ENCODE assay signal across 8 cellular contexts in the genomic region with DNA sequence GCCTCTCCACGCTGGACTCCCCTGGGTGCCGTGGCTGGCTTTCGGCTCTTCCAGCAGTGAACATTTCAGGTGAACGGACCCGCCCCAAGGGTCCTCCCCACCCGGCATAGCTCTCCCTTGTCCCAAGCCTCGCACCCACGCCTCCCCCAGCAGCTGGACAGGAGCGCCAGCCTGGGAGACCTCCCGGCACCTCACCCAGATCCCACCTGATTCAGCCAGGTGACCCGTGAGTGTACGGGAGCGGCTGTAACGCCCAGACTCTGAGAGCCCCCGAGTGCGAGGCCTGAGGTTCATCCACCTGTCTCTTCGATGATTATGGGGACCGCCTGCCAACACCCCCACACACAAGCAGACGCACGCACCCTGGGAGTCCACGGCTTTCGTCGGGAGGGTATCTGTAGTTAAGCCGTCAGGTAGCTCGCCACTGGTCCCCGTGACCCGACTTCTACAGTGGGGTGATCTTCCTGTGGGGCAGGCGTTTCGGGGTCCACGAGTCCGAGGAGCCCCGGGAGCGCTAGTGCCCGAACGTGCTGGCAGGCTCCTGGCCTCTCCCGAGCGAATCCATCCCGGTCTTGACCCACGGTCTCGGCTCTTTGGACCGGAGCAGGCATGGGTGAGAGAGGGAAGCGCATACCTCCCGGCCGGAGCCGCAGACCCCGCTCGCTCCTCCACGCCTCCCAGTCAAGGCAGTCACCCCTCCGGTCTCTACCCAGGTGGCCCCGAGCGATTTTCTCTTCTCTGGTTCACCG. TPM values are rescaled to one million over a fixed set of nuclear protein-coding genes. Genes with fewer than 3 reads are reported as not detected.
DNase-seq lines count a peak whose midpoint lies in the region; ATAC-seq, FAIRE-seq and TF ChIP-seq lines count a peak whose summit lies in the region.

No MANE protein-coding gene starts in this region.

- TF ChIP-seq CTCF in HepG2 (CRISPR knock-in tag; IDR thresholded peaks at IDR 0.05): no peak

- intact Hi-C loops in HepG2 (cut with micrococcal nuclease; ENCODE audit: unreplicated experiment): loop anchor here (1.0 kb wide), 1 partner anchor 10 kb away; no protein-coding TSS in a partner anchor

- H3K27me3 Mint-ChIP-seq in activated naive CD8-positive, alpha-beta T cell treated with anti-CD3 and anti-CD28 coated beads for 36 hours: peaks cover 27% of the 10 kb centered on the region

- no peaks in the 10 kb centered on the region for H3K9me3 ChIP-seq in HepG2 (ENCODE audit: low read length)
- no peaks in the 10 kb centered on the region for H3K9me3 ChIP-seq in subcutaneous abdominal adipose tissue (ENCODE audit: control insufficient read depth in 5 of 5, low read length in 5 of 5)

- peak overlapping the region; percentile 92 for H3K4me2 ChIP-seq in HepG2 (ENCODE audit: low read depth, low read length)

- POLR2A ChIA-PET in HepG2 (lab: Yijun Ruan, JAX): interaction anchor here (2.2 to 7.2 kb wide), 3 partner anchors 14 to 53 kb away, joined by 13 to 104 read pairs (median 20); partner anchors contain the start of genes RACK1, TRIM41 and TRIM7

- peaks cover 45% of the 10 kb centered on the region for H3K4me1 Mint-ChIP-seq in activated naive CD8-positive, alpha-beta T cell treated with anti-CD3 and anti-CD28 coated beads for 36 hours

- H4K20me1 ChIP-seq in HepG2 (ENCODE audit: insufficient read depth, low read length): no peaks in the 10 kb centered on the region

- H3K9ac ChIP-seq in HepG2 (ENCODE audit: insufficient read depth, low read depth, low read length) (peak overlapping the region; percentile 63; the same call in 1 of the 2 replicates), subcutaneous abdominal adipose tissue (ENCODE audit: low read length in 5 of 5) (peak overlapping the region; percentile 68 to 77 (median 71))

- H3K4me1 ChIP-seq in HepG2 (ENCODE audit: insufficient read depth, low read length) (peaks cover 40% of the 10 kb centered on the region), subcutaneous abdominal adipose tissue (ENCODE audit: control insufficient read depth in 5 of 5, insufficient read depth in 5 of 5, low read length in 5 of 5) (peaks cover 4 to 42% (median 35%) of the 10 kb centered on the region in 5 donors)

- no peak for FAIRE-seq in HepG2 (lab: Jason Lieb, UNC)

- peak overlapping the region; percentile 22 for H2AFZ ChIP-seq in HepG2 (ENCODE audit: low read length)

- peaks cover 13% of the 10 kb centered on the region for H3K36me3 Mint-ChIP-seq in activated naive CD8-positive, alpha-beta T cell treated with anti-CD3 and anti-CD28 coated beads for 36 hours

- H3K9me3 Mint-ChIP-seq in activated naive CD8-positive, alpha-beta T cell treated with anti-CD3 and anti-CD28 coated beads for 36 hours: peaks cover 7% of the 10 kb centered on the region

- H3K4me3 Mint-ChIP-seq in activated naive CD8-positive, alpha-beta T cell treated with anti-CD3 and anti-CD28 coated beads for 36 hours: peak overlapping the region; percentile 88

- CTCF ChIA-PET in HepG2 (lab: Yijun Ruan, JAX; ENCODE audit: low intra/inter-chr PET ratio, low total read pairs): no interaction called here

- peak overlapping the region; percentile 79 to 93 (median 81) for H3K4me3 ChIP-seq in HepG2 (replicated peaks in 1 of 3; ENCODE audit: insufficient read depth in 1 of 3, low read depth in 2 of 3, low read length in 3 of 3)
- peak overlapping the region; percentile 75 to 97 (median 94) for H3K4me3 ChIP-seq in subcutaneous abdominal adipose tissue (ENCODE audit: low read depth in 1 of 5, low read length in 5 of 5)

- TF ChIP-seq POLR2A in HepG2 (IDR thresholded peaks at IDR 0.05; ENCODE audit: insufficient read depth in 1 of 2, low read depth in 2 of 2, low read length in 2 of 2): no peak

- H3K27me3 ChIP-seq in HepG2 (ENCODE audit: control insufficient read depth in 1 of 2, insufficient read depth in 2 of 2, low read length in 2 of 2) (no peaks in the 10 kb centered on the region; a peak in 1 of 5 replicates), subcutaneous abdominal adipose tissue (ENCODE audit: control insufficient read depth in 5 of 5, insufficient read depth in 4 of 5, low read length in 5 of 5) (no peaks in the 10 kb centered on the region)

- TF ChIP-seq RAD21 in HepG2 (CRISPR knock-in tag; IDR thresholded peaks at IDR 0.05): no peak

- peak overlapping the region; percentile 98 for H3K27ac Mint-ChIP-seq in activated naive CD8-positive, alpha-beta T cell treated with anti-CD3 and anti-CD28 coated beads for 36 hours

- ATAC-seq in HepG2 (peak; percentile 10), HG02610 (IDR thresholded peaks at IDR 0.05; ENCODE audit: unreplicated experiment) (no peak), HG03097 (IDR thresholded peaks at IDR 0.05; ENCODE audit: low FRiP score, unreplicated experiment) (no peak)

- no peak overlapping the region for H3K27ac ChIP-seq in HepG2 (ENCODE audit: extremely low read length, insufficient read depth, low read length)
- peak overlapping the region; percentile 71 for H3K27ac ChIP-seq in subcutaneous abdominal adipose tissue (ENCODE audit: low read depth, low read length)

- under 1% methylated on average over 19 of the region's 52 CpGs for WGBS in HepG2 (ENCODE audit: low lambda C conversion rate)

- TF ChIP-seq EP300 in HepG2 (IDR thresholded peaks at IDR 0.05; ENCODE audit: low read depth in 2 of 2, low read length in 2 of 2) (no peak), HepG2 (CRISPR knock-in tag; IDR thresholded peaks at IDR 0.05; ENCODE audit: borderline replicate concordance) (no peak)

- no peaks in the 10 kb centered on the region for H3K79me2 ChIP-seq in HepG2 (ENCODE audit: insufficient read depth, low read length)

- DNase-seq in stimulated activated CD4-positive, alpha-beta T cell treated with anti-CD3 and anti-CD28 coated beads, Interleukin-12 subunit alpha, Interleukin-12 subunit beta, amount 100 ng/mL, for 4 hours: peak; percentile 40
- no peak for DNase-seq in stimulated activated CD4-positive, alpha-beta T cell treated with anti-CD3 and anti-CD28 coated beads, Interleukin-2, amount 100 ng/mL, for 48 hours
- DNase-seq in activated naive CD8-positive, alpha-beta T cell treated with anti-CD3 and anti-CD28 coated beads for 36 hours: peak; percentile 54
- DNase-seq in HepG2 (ENCODE audit: low spot score) (no peak), cortex of kidney (lab: John Stamatoyannopoulos, UW) (no peak)

- in situ Hi-C loops in HepG2 (cut with HindIII; ENCODE audit: extremely low pct_ligation_motif_present, low pct_unique_long_range_greater_than_20kb): loop anchor here (5.0 kb wide), 1 partner anchor 32 kb away; the partner anchor contains the start of gene TRIM41

- BruUV-seq in HepG2 (replicated peaks; lab: Mats Ljungman, UMichigan): no TSS peak

- H3K36me3 ChIP-seq in HepG2 (replicated peaks in 1 of 2; ENCODE audit: control insufficient read depth in 1 of 2, insufficient read depth in 2 of 2, low read length in 2 of 2) (no peaks in the 10 kb centered on the region), subcutaneous abdominal adipose tissue (ENCODE audit: control insufficient read depth in 5 of 5, insufficient read depth in 5 of 5, low read length in 5 of 5) (no peaks in the 10 kb centered on the region)

RNA-seq across cellular contexts. Expression of gene TRIM7, which starts 14.9 kb away (rescaled TPM):
- under 1 TPM; 0.62 to 0.68 TPM for total RNA-seq in activated naive CD8-positive, alpha-beta T cell treated with anti-CD3 and anti-CD28 coated beads for 36 hours
- total RNA-seq in HepG2 (2016; rRNA removed; fragmentation: Illumina TruSeq; extraction: Trizol): not detected in 2 replicates
- total RNA-seq in HepG2 (2016; cell fraction: cytosol; rRNA removed; fragmentation: Illumina TruSeq; extraction: Trizol; ENCODE audit: low read depth): not detected in 2 replicates
- total RNA-seq in HepG2 (2016; cell fraction: insoluble cytoplasmic fraction; rRNA removed; fragmentation: Illumina TruSeq; extraction: Trizol): not detected in 2 replicates
- total RNA-seq in HepG2 (2016; cell fraction: membrane; rRNA removed; fragmentation: Illumina TruSeq; extraction: Trizol): not detected in 2 replicates
- not detected in 2 replicates for total RNA-seq in HepG2 (2016; cell fraction: nucleus; rRNA removed; fragmentation: Illumina TruSeq; extraction: Trizol)
- polyA plus RNA-seq in HepG2 (2011; rRNA removed): 0.10 and 0.13 TPM in 2 replicates
- polyA plus RNA-seq in HepG2 (2011; cell fraction: cytosol; rRNA removed): 0.11 and 0.13 TPM in 2 replicates
- 0.16 and 0.29 TPM in 2 replicates for polyA plus RNA-seq in HepG2 (2011; cell fraction: nucleus; rRNA removed)
- polyA plus RNA-seq in HepG2 (2012): 0.13 TPM in 1 of 2 replicates, not detected in the other
- not detected in 2 replicates for polyA plus RNA-seq in HepG2 (2016; cell fraction: cytosol; fragmentation: Illumina TruSeq; extraction: Trizol; ENCODE audit: low read depth)
- not detected in 2 replicates for polyA plus RNA-seq in HepG2 (2016; cell fraction: insoluble cytoplasmic fraction; fragmentation: Illumina TruSeq; extraction: Trizol; ENCODE audit: low read depth)
- polyA plus RNA-seq in HepG2 (2016; cell fraction: membrane; fragmentation: Illumina TruSeq; extraction: Trizol; ENCODE audit: low read depth): 0.23 TPM in 1 of 2 replicates, not detected in the other
- polyA plus RNA-seq in HepG2 (2016; cell fraction: nucleus; fragmentation: Illumina TruSeq; extraction: Trizol; ENCODE audit: insufficient read depth, low read depth): not detected in 2 replicates
- polyA minus RNA-seq in HepG2 (2011; rRNA and poly(A)+ RNA removed; ENCODE audit: low replicate concordance): 10.8 TPM in 1 of 2 replicates, not detected in the other
- 0.88 TPM in 1 of 2 replicates, not detected in the other for polyA minus RNA-seq in HepG2 (2011; cell fraction: cytosol; rRNA and poly(A)+ RNA removed)
- 1.2 TPM in 1 of 2 replicates, not detected in the other for polyA minus RNA-seq in HepG2 (2011; cell fraction: nucleus; rRNA and poly(A)+ RNA removed)

RNA-seq across cellular contexts. Expression of gene TRIM41, which starts 32.9 kb away (rescaled TPM):
- total RNA-seq in activated naive CD8-positive, alpha-beta T cell treated with anti-CD3 and anti-CD28 coated beads for 36 hours: 10 to 100 TPM; 34.2 to 37.6 TPM
- total RNA-seq in HepG2 (2016; rRNA removed; fragmentation: Illumina TruSeq; extraction: Trizol): 10.9 and 16.7 TPM in 2 replicates
- 3.4 and 3.6 TPM in 2 replicates for total RNA-seq in HepG2 (2016; cell fraction: cytosol; rRNA removed; fragmentation: Illumina TruSeq; extraction: Trizol; ENCODE audit: low read depth)
- 12.4 and 16.7 TPM in 2 replicates for total RNA-seq in HepG2 (2016; cell fraction: insoluble cytoplasmic fraction; rRNA removed; fragmentation: Illumina TruSeq; extraction: Trizol)
- 9.1 and 9.7 TPM in 2 replicates for total RNA-seq in HepG2 (2016; cell fraction: membrane; rRNA removed; fragmentation: Illumina TruSeq; extraction: Trizol)
- 11.4 and 13.1 TPM in 2 replicates for total RNA-seq in HepG2 (2016; cell fraction: nucleus; rRNA removed; fragmentation: Illumina TruSeq; extraction: Trizol)
- polyA plus RNA-seq in HepG2 (2011; rRNA removed): 10.2 and 10.9 TPM in 2 replicates
- polyA plus RNA-seq in HepG2 (2011; cell fraction: cytosol; rRNA removed): 5.4 and 6.4 TPM in 2 replicates
- 66.0 and 81.3 TPM in 2 replicates for polyA plus RNA-seq in HepG2 (2011; cell fraction: nucleus; rRNA removed)
- polyA plus RNA-seq in HepG2 (2012): 10.5 and 10.9 TPM in 2 replicates
- polyA plus RNA-seq in HepG2 (2016; cell fraction: cytosol; fragmentation: Illumina TruSeq; extraction: Trizol; ENCODE audit: low read depth): 2.6 and 3.0 TPM in 2 replicates
- polyA plus RNA-seq in HepG2 (2016; cell fraction: insoluble cytoplasmic fraction; fragmentation: Illumina TruSeq; extraction: Trizol; ENCODE audit: low read depth): 15.2 and 16.5 TPM in 2 replicates
- 7.8 and 8.3 TPM in 2 replicates for polyA plus RNA-seq in HepG2 (2016; cell fraction: membrane; fragmentation: Illumina TruSeq; extraction: Trizol; ENCODE audit: low read depth)
- 28.6 and 33.8 TPM in 2 replicates for polyA plus RNA-seq in HepG2 (2016; cell fraction: nucleus; fragmentation: Illumina TruSeq; extraction: Trizol; ENCODE audit: insufficient read depth, low read depth)
- 7.5 and 14.8 TPM in 2 replicates for polyA minus RNA-seq in HepG2 (2011; rRNA and poly(A)+ RNA removed; ENCODE audit: low replicate concordance)
- polyA minus RNA-seq in HepG2 (2011; cell fraction: cytosol; rRNA and poly(A)+ RNA removed): 3.3 and 3.7 TPM in 2 replicates
- polyA minus RNA-seq in HepG2 (2011; cell fraction: nucleus; rRNA and poly(A)+ RNA removed): 17.4 and 18.8 TPM in 2 replicates

RNA-seq across cellular contexts. Expression of gene OR2V2, which starts 42.8 kb away (rescaled TPM):
- not detected for total RNA-seq in activated naive CD8-positive, alpha-beta T cell treated with anti-CD3 and anti-CD28 coated beads for 36 hours
- not detected in 2 replicates for total RNA-seq in HepG2 (2016; rRNA removed; fragmentation: Illumina TruSeq; extraction: Trizol)
- not detected in 2 replicates for total RNA-seq in HepG2 (2016; cell fraction: cytosol; rRNA removed; fragmentation: Illumina TruSeq; extraction: Trizol; ENCODE audit: low read depth)
- total RNA-seq in HepG2 (2016; cell fraction: insoluble cytoplasmic fraction; rRNA removed; fragmentation: Illumina TruSeq; extraction: Trizol): not detected in 2 replicates
- total RNA-seq in HepG2 (2016; cell fraction: membrane; rRNA removed; fragmentation: Illumina TruSeq; extraction: Trizol): not detected in 2 replicates
- total RNA-seq in HepG2 (2016; cell fraction: nucleus; rRNA removed; fragmentation: Illumina TruSeq; extraction: Trizol): not detected in 2 replicates
- polyA plus RNA-seq in HepG2 (2011; rRNA removed): not detected in 2 replicates
- not detected in 2 replicates for polyA plus RNA-seq in HepG2 (2011; cell fraction: cytosol; rRNA removed)
- polyA plus RNA-seq in HepG2 (2011; cell fraction: nucleus; rRNA removed): not detected in 2 replicates
- polyA plus RNA-seq in HepG2 (2012): not detected in 2 replicates
- polyA plus RNA-seq in HepG2 (2016; cell fraction: cytosol; fragmentation: Illumina TruSeq; extraction: Trizol; ENCODE audit: low read depth): not detected in 2 replicates
- polyA plus RNA-seq in HepG2 (2016; cell fraction: insoluble cytoplasmic fraction; fragmentation: Illumina TruSeq; extraction: Trizol; ENCODE audit: low read depth): not detected in 2 replicates
- polyA plus RNA-seq in HepG2 (2016; cell fraction: membrane; fragmentation: Illumina TruSeq; extraction: Trizol; ENCODE audit: low read depth): not detected in 2 replicates
- not detected in 2 replicates for polyA plus RNA-seq in HepG2 (2016; cell fraction: nucleus; fragmentation: Illumina TruSeq; extraction: Trizol; ENCODE audit: insufficient read depth, low read depth)
- not detected in 2 replicates for polyA minus RNA-seq in HepG2 (2011; rRNA and poly(A)+ RNA removed; ENCODE audit: low replicate concordance)
- polyA minus RNA-seq in HepG2 (2011; cell fraction: cytosol; rRNA and poly(A)+ RNA removed): not detected in 2 replicates
- not detected in 2 replicates for polyA minus RNA-seq in HepG2 (2011; cell fraction: nucleus; rRNA and poly(A)+ RNA removed)

RNA-seq across cellular contexts. Expression of gene RACK1, which starts 53.6 kb away (rescaled TPM):
- 1,000 to 10,000 TPM; 2,517 to 2,594 TPM for total RNA-seq in activated naive CD8-positive, alpha-beta T cell treated with anti-CD3 and anti-CD28 coated beads for 36 hours
- 2,514 and 3,226 TPM in 2 replicates for total RNA-seq in HepG2 (2016; rRNA removed; fragmentation: Illumina TruSeq; extraction: Trizol)
- 4,063 and 4,402 TPM in 2 replicates for total RNA-seq in HepG2 (2016; cell fraction: cytosol; rRNA removed; fragmentation: Illumina TruSeq; extraction: Trizol; ENCODE audit: low read depth)
- 2,554 and 3,310 TPM in 2 replicates for total RNA-seq in HepG2 (2016; cell fraction: insoluble cytoplasmic fraction; rRNA removed; fragmentation: Illumina TruSeq; extraction: Trizol)
- 5,165 and 5,275 TPM in 2 replicates for total RNA-seq in HepG2 (2016; cell fraction: membrane; rRNA removed; fragmentation: Illumina TruSeq; extraction: Trizol)
- 943 and 1,018 TPM in 2 replicates for total RNA-seq in HepG2 (2016; cell fraction: nucleus; rRNA removed; fragmentation: Illumina TruSeq; extraction: Trizol)
- 6,141 and 6,693 TPM in 2 replicates for polyA plus RNA-seq in HepG2 (2011; rRNA removed)
- polyA plus RNA-seq in HepG2 (2011; cell fraction: cytosol; rRNA removed): 6,517 and 7,296 TPM in 2 replicates
- 2,166 and 2,467 TPM in 2 replicates for polyA plus RNA-seq in HepG2 (2011; cell fraction: nucleus; rRNA removed)
- 4,104 and 4,114 TPM in 2 replicates for polyA plus RNA-seq in HepG2 (2012)
- polyA plus RNA-seq in HepG2 (2016; cell fraction: cytosol; fragmentation: Illumina TruSeq; extraction: Trizol; ENCODE audit: low read depth): 3,699 and 3,997 TPM in 2 replicates
- polyA plus RNA-seq in HepG2 (2016; cell fraction: insoluble cytoplasmic fraction; fragmentation: Illumina TruSeq; extraction: Trizol; ENCODE audit: low read depth): 3,545 and 3,580 TPM in 2 replicates
- polyA plus RNA-seq in HepG2 (2016; cell fraction: membrane; fragmentation: Illumina TruSeq; extraction: Trizol; ENCODE audit: low read depth): 4,862 and 5,343 TPM in 2 replicates
- polyA plus RNA-seq in HepG2 (2016; cell fraction: nucleus; fragmentation: Illumina TruSeq; extraction: Trizol; ENCODE audit: insufficient read depth, low read depth): 1,515 and 1,598 TPM in 2 replicates
- 10,364 and 11,951 TPM in 2 replicates for polyA minus RNA-seq in HepG2 (2011; rRNA and poly(A)+ RNA removed; ENCODE audit: low replicate concordance)
- 2,548 and 2,636 TPM in 2 replicates for polyA minus RNA-seq in HepG2 (2011; cell fraction: cytosol; rRNA and poly(A)+ RNA removed)
- 1,064 and 1,481 TPM in 2 replicates for polyA minus RNA-seq in HepG2 (2011; cell fraction: nucleus; rRNA and poly(A)+ RNA removed)

RNA-seq across cellular contexts. Expression of gene OR2V1, which starts 59.2 kb away (rescaled TPM):
- total RNA-seq in activated naive CD8-positive, alpha-beta T cell treated with anti-CD3 and anti-CD28 coated beads for 36 hours: not detected
- total RNA-seq in HepG2 (2016; rRNA removed; fragmentation: Illumina TruSeq; extraction: Trizol): not detected in 2 replicates
- not detected in 2 replicates for total RNA-seq in HepG2 (2016; cell fraction: cytosol; rRNA removed; fragmentation: Illumina TruSeq; extraction: Trizol; ENCODE audit: low read depth)
- total RNA-seq in HepG2 (2016; cell fraction: insoluble cytoplasmic fraction; rRNA removed; fragmentation: Illumina TruSeq; extraction: Trizol): not detected in 2 replicates
- not detected in 2 replicates for total RNA-seq in HepG2 (2016; cell fraction: membrane; rRNA removed; fragmentation: Illumina TruSeq; extraction: Trizol)
- total RNA-seq in HepG2 (2016; cell fraction: nucleus; rRNA removed; fragmentation: Illumina TruSeq; extraction: Trizol): not detected in 2 replicates
- polyA plus RNA-seq in HepG2 (2011; rRNA removed): not detected in 2 replicates
- polyA plus RNA-seq in HepG2 (2011; cell fraction: cytosol; rRNA removed): not detected in 2 replicates
- polyA plus RNA-seq in HepG2 (2011; cell fraction: nucleus; rRNA removed): not detected in 2 replicates
- polyA plus RNA-seq in HepG2 (2012): not detected in 2 replicates
- not detected in 2 replicates for polyA plus RNA-seq in HepG2 (2016; cell fraction: cytosol; fragmentation: Illumina TruSeq; extraction: Trizol; ENCODE audit: low read depth)
- not detected in 2 replicates for polyA plus RNA-seq in HepG2 (2016; cell fraction: insoluble cytoplasmic fraction; fragmentation: Illumina TruSeq; extraction: Trizol; ENCODE audit: low read depth)
- polyA plus RNA-seq in HepG2 (2016; cell fraction: membrane; fragmentation: Illumina TruSeq; extraction: Trizol; ENCODE audit: low read depth): not detected in 2 replicates
- polyA plus RNA-seq in HepG2 (2016; cell fraction: nucleus; fragmentation: Illumina TruSeq; extraction: Trizol; ENCODE audit: insufficient read depth, low read depth): not detected in 2 replicates
- polyA minus RNA-seq in HepG2 (2011; rRNA and poly(A)+ RNA removed; ENCODE audit: low replicate concordance): not detected in 2 replicates
- not detected in 2 replicates for polyA minus RNA-seq in HepG2 (2011; cell fraction: cytosol; rRNA and poly(A)+ RNA removed)
- polyA minus RNA-seq in HepG2 (2011; cell fraction: nucleus; rRNA and poly(A)+ RNA removed): not detected in 2 replicates

Comparison
In these comparisons a context has a peak if more than half of its experiments do, and no peak if none do; other contexts are left out.
1. DNase-seq: peak in stimulated activated CD4-positive, alpha-beta T cell treated with anti-CD3 and anti-CD28 coated beads, Interleukin-12 subunit alpha, Interleukin-12 subunit beta, amount 100 ng/mL, for 4 hours (single experiment) and activated naive CD8-positive, alpha-beta T cell treated with anti-CD3 and anti-CD28 coated beads for 36 hours (single experiment); none in stimulated activated CD4-positive, alpha-beta T cell treated with anti-CD3 and anti-CD28 coated beads, Interleukin-2, amount 100 ng/mL, for 48 hours (0 of 2), HepG2 (single experiment) and cortex of kidney (single experiment).